ENCODE assay signal across 1 cellular context in the genomic region with DNA sequence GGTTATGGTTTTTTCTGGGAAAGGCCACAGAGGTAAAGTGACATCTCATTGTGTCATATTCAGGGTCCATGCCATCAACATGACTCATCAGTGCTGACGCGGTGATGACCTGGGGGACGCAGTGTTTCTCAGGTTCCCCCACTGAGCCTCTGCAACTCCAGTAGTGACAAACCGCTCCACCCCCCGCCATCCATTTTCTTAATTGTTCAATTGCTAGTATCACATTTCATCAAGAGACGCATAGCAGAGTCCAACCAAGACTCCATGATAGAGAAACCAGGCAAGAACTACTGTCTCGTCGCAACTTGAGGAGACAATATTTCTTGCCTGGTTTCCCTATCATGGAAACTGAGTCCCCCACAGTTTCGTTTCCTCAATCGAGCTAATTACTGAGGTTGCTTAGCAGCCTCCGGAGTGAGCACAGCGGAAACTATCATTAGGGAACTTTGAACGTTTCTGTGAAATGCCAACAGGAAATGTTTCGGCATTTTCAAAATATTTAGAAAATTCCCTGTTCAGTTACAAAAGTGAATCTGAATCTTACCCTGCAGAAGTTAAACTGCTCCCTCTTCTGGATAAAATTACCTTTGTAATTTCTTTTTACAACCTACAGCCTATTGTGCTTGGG.
TF ChIP-seq lines count a peak whose summit lies in the region.

No MANE protein-coding gene starts in this region.

TF ChIP-seq in K562, 482 proteins besides CTCF, POLR2A, EP300 and RAD21 (continued from another document):
- TF ChIP-seq, protein P1, sequence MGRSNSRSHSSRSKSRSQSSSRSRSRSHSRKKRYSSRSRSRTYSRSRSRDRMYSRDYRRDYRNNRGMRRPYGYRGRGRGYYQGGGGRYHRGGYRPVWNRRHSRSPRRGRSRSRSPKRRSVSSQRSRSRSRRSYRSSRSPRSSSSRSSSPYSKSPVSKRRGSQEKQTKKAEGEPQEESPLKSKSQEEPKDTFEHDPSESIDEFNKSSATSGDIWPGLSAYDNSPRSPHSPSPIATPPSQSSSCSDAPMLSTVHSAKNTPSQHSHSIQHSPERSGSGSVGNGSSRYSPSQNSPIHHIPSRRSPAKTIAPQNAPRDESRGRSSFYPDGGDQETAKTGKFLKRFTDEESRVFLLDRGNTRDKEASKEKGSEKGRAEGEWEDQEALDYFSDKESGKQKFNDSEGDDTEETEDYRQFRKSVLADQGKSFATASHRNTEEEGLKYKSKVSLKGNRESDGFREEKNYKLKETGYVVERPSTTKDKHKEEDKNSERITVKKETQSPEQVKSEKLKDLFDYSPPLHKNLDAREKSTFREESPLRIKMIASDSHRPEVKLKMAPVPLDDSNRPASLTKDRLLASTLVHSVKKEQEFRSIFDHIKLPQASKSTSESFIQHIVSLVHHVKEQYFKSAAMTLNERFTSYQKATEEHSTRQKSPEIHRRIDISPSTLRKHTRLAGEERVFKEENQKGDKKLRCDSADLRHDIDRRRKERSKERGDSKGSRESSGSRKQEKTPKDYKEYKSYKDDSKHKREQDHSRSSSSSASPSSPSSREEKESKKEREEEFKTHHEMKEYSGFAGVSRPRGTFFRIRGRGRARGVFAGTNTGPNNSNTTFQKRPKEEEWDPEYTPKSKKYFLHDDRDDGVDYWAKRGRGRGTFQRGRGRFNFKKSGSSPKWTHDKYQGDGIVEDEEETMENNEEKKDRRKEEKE (IDR thresholded peaks at IDR 0.05; ENCODE audit: borderline replicate concordance in 1 of 2, control insufficient read depth in 1 of 2, low read depth in 2 of 2, low read length in 1 of 2), result no peak
- TF ChIP-seq ZNF586 (CRISPR knock-in tag; conservative IDR thresholded peaks at IDR 0.05) (no peak), KLF6 (CRISPR knock-in tag; IDR thresholded peaks at IDR 0.05; ENCODE audit: borderline replicate concordance) (no peak), NCOA1 (IDR thresholded peaks at IDR 0.05; ENCODE audit: low read depth) (peak; percentile 92; the same call in 1 of the 2 replicates), TOE1 (IDR thresholded peaks at IDR 0.05; ENCODE audit: borderline replicate concordance) (no peak), TOE1 (CRISPR knock-in tag; IDR thresholded peaks at IDR 0.05; ENCODE audit: borderline replicate concordance, low read depth) (no peak), KDM5B (IDR thresholded peaks at IDR 0.05; ENCODE audit: insufficient replicate concordance, low read depth, low read length) (peak; percentile 35), SP1 (CRISPR knock-in tag; IDR thresholded peaks at IDR 0.05) (no peak; the same call in 1 of the 2 replicates), GTF2E2 (tag; IDR thresholded peaks at IDR 0.05) (no peak), ZFP1 (CRISPR knock-in tag; IDR thresholded peaks at IDR 0.05) (no peak), EWSR1 (IDR thresholded peaks at IDR 0.05; ENCODE audit: borderline replicate concordance, low read depth, partially characterized antibody) (no peak), SNRNP70 (optimal IDR thresholded peaks at IDR 0.05; ENCODE audit: low read depth, low read length) (no peak), ZBTB7A (IDR thresholded peaks at IDR 0.05; ENCODE audit: borderline replicate concordance, control insufficient read depth, low read depth, low read length) (peak; percentile 63), ZNF316 (IDR thresholded peaks at IDR 0.05) (peak; percentile 81), NFRKB (IDR thresholded peaks at IDR 0.05; ENCODE audit: low read depth) (peak; percentile 88), FOXJ2 (tag; IDR thresholded peaks at IDR 0.05) (no peak), KDM1A (IDR thresholded peaks at IDR 0.05) (no peak), TEAD4 (IDR thresholded peaks at IDR 0.05; ENCODE audit: low read length) (peak; percentile 69), TEAD4 (CRISPR knock-in tag; IDR thresholded peaks at IDR 0.05; ENCODE audit: borderline replicate concordance) (no peak), SRSF9 (IDR thresholded peaks at IDR 0.05; ENCODE audit: borderline replicate concordance, low read depth, low read length) (no peak), NUFIP1 (IDR thresholded peaks at IDR 0.05; ENCODE audit: partially characterized antibody) (no peak), ZNF165 (CRISPR knock-in tag; IDR thresholded peaks at IDR 0.05; ENCODE audit: borderline replicate concordance) (peak; percentile 64; the same call in 1 of the 2 replicates)
